ENCODE assay signal across 24 cellular contexts in the genomic region with DNA sequence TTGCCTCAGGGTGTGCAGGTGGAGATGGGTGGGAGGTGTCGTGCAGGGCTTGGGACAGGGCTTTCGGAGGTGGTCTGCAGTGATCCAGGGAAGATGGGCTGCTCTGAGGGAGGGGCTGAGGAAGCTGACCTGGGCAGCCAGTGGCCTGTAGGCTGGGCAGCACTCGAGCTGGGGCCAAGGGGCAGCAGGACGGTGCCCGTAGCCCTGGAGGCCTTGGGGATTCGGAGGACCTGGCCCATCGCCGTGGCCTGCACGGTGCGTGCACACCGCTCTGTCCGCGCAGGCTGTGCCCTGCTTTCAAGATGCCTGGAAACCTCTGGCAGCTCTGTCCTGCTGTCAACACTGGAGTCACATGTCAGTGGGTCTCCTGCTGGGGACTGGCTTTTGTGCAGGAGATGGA. TPM values are rescaled to one million over a fixed set of nuclear protein-coding genes. Genes with fewer than 3 reads are reported as not detected.
DNase-seq lines count a peak whose midpoint lies in the region; ATAC-seq, FAIRE-seq and TF ChIP-seq lines count a peak whose summit lies in the region.
"Had no signal": no experiment of that assay in that cellular context is flagged by ENCODE, and none has a peak within 500 bp of the region (broad histone marks: within the 10 kb centered on the region; RNA-seq: fewer than 3 reads in every experiment).

No MANE protein-coding gene starts in this region.

- TF ChIP-seq RAD21 in HepG2 (CRISPR knock-in tag; IDR thresholded peaks at IDR 0.05), result no peak

- no peak overlapping the region for H3K4me3 Mint-ChIP-seq in WTC11
- H3K4me3 Mint-ChIP-seq in glutamatergic neuron (ENCODE audit: unreplicated experiment), result peak overlapping the region; percentile 25
- H3K4me3 Mint-ChIP-seq: activated CD4-positive, alpha-beta T cell treated with anti-CD3 and anti-CD28 coated beads, Interleukin-2, amount 10 ng/mL, durations not matched to agents 24 days and 14 days; activated T-cell treated with anti-CD3 and anti-CD28 coated beads, Interleukin-2, amount 50 U/mL, for 72 hours; CD8-positive, alpha-beta T cell; naive B cell; stimulated activated naive B cell treated with anti-CD40 and anti-IgM and Interleukin-4, amounts not matched to agents 10 μg/mL and 1 μg/mL and 100 μg/mL, for 72 hours had no signal

- no peak overlapping the region for H3K4me3 ChIP-seq in lung
- no peak overlapping the region for H3K4me3 ChIP-seq in HepG2 (replicated peaks in 1 of 3; ENCODE audit: insufficient read depth in 1 of 3, low read depth in 2 of 3, low read length in 3 of 3)
- H3K4me3 ChIP-seq: thyroid gland had no signal

- H3K4me1 ChIP-seq in lung (ENCODE audit: control insufficient read depth in 2 of 2, insufficient read depth in 2 of 2, low read length in 2 of 2) (peaks cover 9 to 18% of the 10 kb centered on the region in 2 donors), HepG2 (ENCODE audit: insufficient read depth, low read length) (peaks cover 15% of the 10 kb centered on the region)

- BruUV-seq in HepG2 (replicated peaks; lab: Mats Ljungman, UMichigan), result no TSS peak

- H3K9me3 ChIP-seq in lung (ENCODE audit: control insufficient read depth in 2 of 2, insufficient read depth in 1 of 2, low read length in 1 of 2), result no peaks in the 10 kb centered on the region
- no peaks in the 10 kb centered on the region for H3K9me3 ChIP-seq in HepG2 (ENCODE audit: low read length)
- H3K9me3 ChIP-seq: thyroid gland had no signal

- TF ChIP-seq EP300 in HepG2 (IDR thresholded peaks at IDR 0.05; ENCODE audit: low read depth in 2 of 2, low read length in 2 of 2) (no peak), HepG2 (CRISPR knock-in tag; IDR thresholded peaks at IDR 0.05; ENCODE audit: borderline replicate concordance) (no peak)

- peaks cover 5% of the 10 kb centered on the region; the same call in 1 of the 2 replicates for H4K20me1 ChIP-seq in HepG2 (ENCODE audit: insufficient read depth, low read length)

- TF ChIP-seq POLR2A in HepG2 (IDR thresholded peaks at IDR 0.05; ENCODE audit: insufficient read depth in 1 of 2, low read depth in 2 of 2, low read length in 2 of 2), result no peak

- no peaks in the 10 kb centered on the region for H3K27me3 ChIP-seq in lung (ENCODE audit: control insufficient read depth, insufficient read depth)
- H3K27me3 ChIP-seq in HepG2 (ENCODE audit: control insufficient read depth in 1 of 2, insufficient read depth in 2 of 2, low read length in 2 of 2), result no peaks in the 10 kb centered on the region
- H3K27me3 ChIP-seq: thyroid gland had no signal

- ATAC-seq in WTC11 (no peak), lung (ENCODE audit: insufficient read depth, low FRiP score) (no peak), HepG2 (no peak)
- ATAC-seq: activated T-cell treated with anti-CD3 and anti-CD28 coated beads, Interleukin-2, amount 50 U/mL, for 72 hours; CD8-positive, alpha-beta T cell; stimulated activated naive B cell treated with anti-CD40 and anti-IgM and Interleukin-4, amounts not matched to agents 10 μg/mL and 1 μg/mL and 100 μg/mL, for 72 hours had no signal

- H3K9ac ChIP-seq in HepG2 (ENCODE audit: insufficient read depth, low read depth, low read length), result no peak overlapping the region

- no peak overlapping the region for H3K4me2 ChIP-seq in HepG2 (ENCODE audit: low read depth, low read length)

- DNase-seq in WTC11 (ENCODE audit: low spot score) (no peak), glutamatergic neuron (no peak), lung (ENCODE audit: low spot score) (no peak), hepatic stellate cell (ENCODE audit: low spot score) (no peak), GM10266 (ENCODE audit: extremely low spot score) (no peak), HepG2 (ENCODE audit: low spot score) (no peak), GM10248 (ENCODE audit: extremely low spot score) (no peak)
- DNase-seq: activated CD4-positive, alpha-beta T cell treated with anti-CD3 and anti-CD28 coated beads, Interleukin-2, amount 10 ng/mL, durations not matched to agents 24 days and 14 days; activated naive CD4-positive, alpha-beta T cell treated with Interleukin-2 at 50 U/mL for 16 hours; activated T-cell treated with anti-CD3 and anti-CD28 coated beads, Interleukin-2, amount 50 U/mL, for 72 hours; CD8-positive, alpha-beta T cell; dermis blood vessel endothelial cell; GDM1; Kasumi-1; left colon; naive B cell; NCI-H187; NCI-H774; retina; RPMI8226; stimulated activated CD4-positive, alpha-beta T cell treated with anti-CD3 and anti-CD28 coated beads, Interleukin-4, amount 100 ng/mL, for 24 hours; stimulated activated naive B cell treated with anti-CD40 and anti-IgM and Interleukin-4, amounts not matched to agents 10 μg/mL and 1 μg/mL and 100 μg/mL, for 72 hours; thyroid gland had no signal

- no peak overlapping the region for H2AFZ ChIP-seq in HepG2 (ENCODE audit: low read length)

- in situ Hi-C loops in HepG2 (cut with HindIII; ENCODE audit: extremely low pct_ligation_motif_present, low pct_unique_long_range_greater_than_20kb), result no loop called here

- 91 to 98% methylated on average over 12 to 13 of the region's 13 CpGs for WGBS in lung, 2 donors
- WGBS in HepG2 (ENCODE audit: low lambda C conversion rate), result 100% methylated on average over 2 of the region's 13 CpGs

- FAIRE-seq in HepG2 (lab: Jason Lieb, UNC), result no peak
- FAIRE-seq: bronchial epithelial cell had no signal

- peaks cover 40% of the 10 kb centered on the region for H3K79me2 ChIP-seq in HepG2 (ENCODE audit: insufficient read depth, low read length)

- no peaks in the 10 kb centered on the region for H3K36me3 ChIP-seq in lung (ENCODE audit: control insufficient read depth in 2 of 2, insufficient read depth in 2 of 2, low read length in 2 of 2)
- H3K36me3 ChIP-seq in HepG2 (replicated peaks in 1 of 2; ENCODE audit: control insufficient read depth in 1 of 2, insufficient read depth in 2 of 2, low read length in 2 of 2), result no peaks in the 10 kb centered on the region; a peak in 1 of 5 replicates
- H3K36me3 ChIP-seq: thyroid gland had no signal

- H3K9me3 Mint-ChIP-seq in WTC11 (no peaks in the 10 kb centered on the region), glutamatergic neuron (ENCODE audit: unreplicated experiment) (peaks cover 13% of the 10 kb centered on the region)
- H3K9me3 Mint-ChIP-seq: activated CD4-positive, alpha-beta T cell treated with anti-CD3 and anti-CD28 coated beads, Interleukin-2, amount 10 ng/mL, durations not matched to agents 24 days and 14 days; activated T-cell treated with anti-CD3 and anti-CD28 coated beads, Interleukin-2, amount 50 U/mL, for 72 hours; CD8-positive, alpha-beta T cell; naive B cell; stimulated activated naive B cell treated with anti-CD40 and anti-IgM and Interleukin-4, amounts not matched to agents 10 μg/mL and 1 μg/mL and 100 μg/mL, for 72 hours had no signal

- 0 out of 2 replicates have a peak, but pooled peaks cover 3% of the 10 kb centered on the region for H3K36me3 Mint-ChIP-seq in WTC11
- H3K36me3 Mint-ChIP-seq in glutamatergic neuron (ENCODE audit: unreplicated experiment), result no peaks in the 10 kb centered on the region
- H3K36me3 Mint-ChIP-seq: naive B cell had no signal

- intact Hi-C loops in HepG2 (cut with micrococcal nuclease; ENCODE audit: unreplicated experiment), result no loop called here

- CTCF ChIA-PET in WTC11 (lab: Charles Lee), result no interaction called here
- CTCF ChIA-PET in HepG2 (lab: Yijun Ruan, JAX; ENCODE audit: low intra/inter-chr PET ratio, low total read pairs), result no interaction called here
- CTCF ChIA-PET in GM10248 (lab: Yijun Ruan, JAX), result no interaction called here

- peaks cover 46% of the 10 kb centered on the region for H3K4me1 Mint-ChIP-seq in WTC11
- H3K4me1 Mint-ChIP-seq in glutamatergic neuron (ENCODE audit: low read depth, unreplicated experiment), result peaks cover 41% of the 10 kb centered on the region

- no peaks in the 10 kb centered on the region for H3K27me3 Mint-ChIP-seq in WTC11 (ENCODE audit: low read depth)
- H3K27me3 Mint-ChIP-seq in glutamatergic neuron (ENCODE audit: unreplicated experiment), result peaks cover 14% of the 10 kb centered on the region
- H3K27me3 Mint-ChIP-seq: activated CD4-positive, alpha-beta T cell treated with anti-CD3 and anti-CD28 coated beads, Interleukin-2, amount 10 ng/mL, durations not matched to agents 24 days and 14 days; naive B cell; stimulated activated naive B cell treated with anti-CD40 and anti-IgM and Interleukin-4, amounts not matched to agents 10 μg/mL and 1 μg/mL and 100 μg/mL, for 72 hours had no signal

- H3K27ac ChIP-seq in lung (ENCODE audit: low read depth in 1 of 2, low read length in 1 of 2) (peak overlapping the region; percentile 13 to 50), HepG2 (ENCODE audit: extremely low read length, insufficient read depth, low read length) (no peak overlapping the region)
- H3K27ac ChIP-seq: thyroid gland had no signal

- no peak for TF ChIP-seq CTCF in WTC11 (IDR thresholded peaks at IDR 0.05)
- no peak for TF ChIP-seq CTCF in glutamatergic neuron (IDR thresholded peaks at IDR 0.05; ENCODE audit: partially characterized antibody, unreplicated experiment)
- TF ChIP-seq CTCF in lung (IDR thresholded peaks at IDR 0.05; ENCODE audit: control extremely low read depth, extremely low read depth), result no peak
- TF ChIP-seq CTCF in GM10266 (IDR thresholded peaks at IDR 0.05; ENCODE audit: control insufficient read depth, insufficient read depth, low read depth, missing control alignments), result no peak
- no peak for TF ChIP-seq CTCF in HepG2 (CRISPR knock-in tag; IDR thresholded peaks at IDR 0.05)
- TF ChIP-seq CTCF in GM10248 (IDR thresholded peaks at IDR 0.05; ENCODE audit: control extremely low read depth, extremely low read depth, low read depth, missing control alignments), result no peak

- peak overlapping the region; percentile 80 for H3K27ac Mint-ChIP-seq in WTC11
- peak overlapping the region; percentile 97 for H3K27ac Mint-ChIP-seq in glutamatergic neuron (ENCODE audit: unreplicated experiment)
- H3K27ac Mint-ChIP-seq: activated CD4-positive, alpha-beta T cell treated with anti-CD3 and anti-CD28 coated beads, Interleukin-2, amount 10 ng/mL, durations not matched to agents 24 days and 14 days; activated T-cell treated with anti-CD3 and anti-CD28 coated beads, Interleukin-2, amount 50 U/mL, for 72 hours; CD8-positive, alpha-beta T cell; stimulated activated naive B cell treated with anti-CD40 and anti-IgM and Interleukin-4, amounts not matched to agents 10 μg/mL and 1 μg/mL and 100 μg/mL, for 72 hours had no signal

- POLR2A ChIA-PET in WTC11 (lab: Charles Lee), result no interaction called here
- POLR2A ChIA-PET in HepG2 (lab: Yijun Ruan, JAX), result no interaction called here
- POLR2A ChIA-PET in GM10248 (lab: Yijun Ruan, JAX), result no interaction called here

RNA-seq across cellular contexts. Expression of a gene that starts 9.1 kb away (rescaled TPM):
- 90.7 to 100 TPM (median 98.0 TPM) in 3 replicates for total RNA-seq in WTC11 (2021)
- 263 TPM for total RNA-seq in glutamatergic neuron (ENCODE audit: unreplicated experiment)
- 10 to 100 TPM; 57.8 to 84.2 TPM for total RNA-seq in lung
- 10 to 100 TPM; 37.9 to 87.2 TPM for polyA plus RNA-seq in lung
- total RNA-seq in HepG2 (2016; rRNA removed; fragmentation: Illumina TruSeq; extraction: Trizol), result 14.6 and 23.6 TPM in 2 replicates
- total RNA-seq in HepG2 (2016; cell fraction: cytosol; rRNA removed; fragmentation: Illumina TruSeq; extraction: Trizol; ENCODE audit: low read depth), result 32.3 and 33.7 TPM in 2 replicates
- total RNA-seq in HepG2 (2016; cell fraction: insoluble cytoplasmic fraction; rRNA removed; fragmentation: Illumina TruSeq; extraction: Trizol), result 10.5 and 22.9 TPM in 2 replicates
- 48.2 and 50.4 TPM in 2 replicates for total RNA-seq in HepG2 (2016; cell fraction: membrane; rRNA removed; fragmentation: Illumina TruSeq; extraction: Trizol)
- total RNA-seq in HepG2 (2016; cell fraction: nucleus; rRNA removed; fragmentation: Illumina TruSeq; extraction: Trizol), result 18.0 and 23.5 TPM in 2 replicates
- 27.6 and 33.7 TPM in 2 replicates for polyA plus RNA-seq in HepG2 (2011; rRNA removed)
- 22.9 and 31.9 TPM in 2 replicates for polyA plus RNA-seq in HepG2 (2011; cell fraction: cytosol; rRNA removed)
- polyA plus RNA-seq in HepG2 (2011; cell fraction: nucleus; rRNA removed), result 175 and 213 TPM in 2 replicates
- polyA plus RNA-seq in HepG2 (2012), result 22.4 and 34.0 TPM in 2 replicates
- polyA plus RNA-seq in HepG2 (2016; cell fraction: cytosol; fragmentation: Illumina TruSeq; extraction: Trizol; ENCODE audit: low read depth), result 37.2 and 44.2 TPM in 2 replicates
- 16.9 and 23.7 TPM in 2 replicates for polyA plus RNA-seq in HepG2 (2016; cell fraction: insoluble cytoplasmic fraction; fragmentation: Illumina TruSeq; extraction: Trizol; ENCODE audit: low read depth)
- 47.5 and 52.5 TPM in 2 replicates for polyA plus RNA-seq in HepG2 (2016; cell fraction: membrane; fragmentation: Illumina TruSeq; extraction: Trizol; ENCODE audit: low read depth)
- polyA plus RNA-seq in HepG2 (2016; cell fraction: nucleus; fragmentation: Illumina TruSeq; extraction: Trizol; ENCODE audit: insufficient read depth, low read depth), result 55.8 and 60.4 TPM in 2 replicates
- polyA minus RNA-seq in HepG2 (2011; rRNA and poly(A)+ RNA removed; ENCODE audit: low replicate concordance), result 21.1 and 44.9 TPM in 2 replicates
- 12.7 and 16.0 TPM in 2 replicates for polyA minus RNA-seq in HepG2 (2011; cell fraction: cytosol; rRNA and poly(A)+ RNA removed)
- polyA minus RNA-seq in HepG2 (2011; cell fraction: nucleus; rRNA and poly(A)+ RNA removed), result 29.4 and 36.3 TPM in 2 replicates

RNA-seq across cellular contexts. Expression of a gene that starts 22.9 kb away (rescaled TPM):
- total RNA-seq in WTC11 (2021) (23.9 to 26.5 TPM (median 26.4 TPM) in 3 replicates), glutamatergic neuron (ENCODE audit: unreplicated experiment) (54.6 TPM), lung (10 to 100 TPM; 44.0 to 55.3 TPM), HepG2 (2016; rRNA removed; fragmentation: Illumina TruSeq; extraction: Trizol) (6.4 and 11.0 TPM in 2 replicates)
- polyA plus RNA-seq in lung (10 to 100 TPM; 14.2 to 30.4 TPM), HepG2 (2011; rRNA removed) (5.1 and 5.7 TPM in 2 replicates)
- 5.6 and 7.0 TPM in 2 replicates for total RNA-seq in HepG2 (2016; cell fraction: cytosol; rRNA removed; fragmentation: Illumina TruSeq; extraction: Trizol; ENCODE audit: low read depth)
- total RNA-seq in HepG2 (2016; cell fraction: insoluble cytoplasmic fraction; rRNA removed; fragmentation: Illumina TruSeq; extraction: Trizol), result 5.9 and 10.9 TPM in 2 replicates
- total RNA-seq in HepG2 (2016; cell fraction: membrane; rRNA removed; fragmentation: Illumina TruSeq; extraction: Trizol), result 4.2 and 5.2 TPM in 2 replicates
- total RNA-seq in HepG2 (2016; cell fraction: nucleus; rRNA removed; fragmentation: Illumina TruSeq; extraction: Trizol), result 11.8 and 16.0 TPM in 2 replicates
- polyA plus RNA-seq in HepG2 (2011; cell fraction: cytosol; rRNA removed), result 3.4 and 3.6 TPM in 2 replicates
- 32.9 and 41.6 TPM in 2 replicates for polyA plus RNA-seq in HepG2 (2011; cell fraction: nucleus; rRNA removed)
- polyA plus RNA-seq in HepG2 (2012), result 7.1 and 9.1 TPM in 2 replicates
- polyA plus RNA-seq in HepG2 (2016; cell fraction: cytosol; fragmentation: Illumina TruSeq; extraction: Trizol; ENCODE audit: low read depth), result 0.58 and 0.88 TPM in 2 replicates
- 6.9 and 7.1 TPM in 2 replicates for polyA plus RNA-seq in HepG2 (2016; cell fraction: insoluble cytoplasmic fraction; fragmentation: Illumina TruSeq; extraction: Trizol; ENCODE audit: low read depth)
- polyA plus RNA-seq in HepG2 (2016; cell fraction: membrane; fragmentation: Illumina TruSeq; extraction: Trizol; ENCODE audit: low read depth), result 1.6 and 1.8 TPM in 2 replicates
- 26.5 and 31.7 TPM in 2 replicates for polyA plus RNA-seq in HepG2 (2016; cell fraction: nucleus; fragmentation: Illumina TruSeq; extraction: Trizol; ENCODE audit: insufficient read depth, low read depth)
- 15.5 TPM in 2 replicates for polyA minus RNA-seq in HepG2 (2011; rRNA and poly(A)+ RNA removed; ENCODE audit: low replicate concordance)
- 6.0 and 7.0 TPM in 2 replicates for polyA minus RNA-seq in HepG2 (2011; cell fraction: cytosol; rRNA and poly(A)+ RNA removed)
- polyA minus RNA-seq in HepG2 (2011; cell fraction: nucleus; rRNA and poly(A)+ RNA removed), result 25.0 and 27.4 TPM in 2 replicates
